24 cellular contexts compared by ENCODE assay signal in genomic region chr9:91572811-91573210, GRCh38.
"Had no signal": no experiment of that assay in that cellular context is flagged by ENCODE, and none has a peak within 500 bp of the region (broad histone marks: within the 10 kb centered on the region; RNA-seq: fewer than 3 reads in every experiment).

No MANE protein-coding gene starts in this region.

- H3K4me1 ChIP-seq: pancreas, psoas muscle, thyroid gland, upper lobe of right lung had no signal

- H3K27me3 ChIP-seq: brain microvascular endothelial cell, pancreas, stomach, thyroid gland had no signal

- DNase-seq: activated CD4-positive, alpha-beta T cell treated with anti-CD3 and anti-CD28 coated beads for 48 hours; activated CD4-positive, alpha-beta T cell treated with anti-CD3 and anti-CD28 coated beads, Interleukin-2, amount 50 U/mL, for 48 hours; activated CD8-positive, alpha-beta memory T cell treated with anti-CD3 and anti-CD28 coated beads for 24 hours; activated effector memory CD4-positive, alpha-beta T cell treated with Interleukin-2 at 50 U/mL for 16 hours; activated naive CD4-positive, alpha-beta T cell treated with anti-CD3 and anti-CD28 coated beads for 36 hours; amniotic stem cell; brain microvascular endothelial cell; caudate nucleus; head of caudate nucleus; hippocampal formation; kidney; left colon; mammary epithelial cell; naive B cell; nephron progenitor cell; pancreas; psoas muscle; stimulated activated CD4-positive, alpha-beta T cell treated with anti-CD3 and anti-CD28 coated beads, Interleukin-15, amount 100 ng/mL, for 24 hours; stimulated activated CD4-positive, alpha-beta T cell treated with anti-CD3 and anti-CD28 coated beads, Interleukin-2, amount 100 ng/mL, for 24 hours; stimulated activated naive B cell treated with anti-CD40 and anti-IgM and Interleukin-4, amounts not matched to agents 10 μg/mL and 1 μg/mL and 100 μg/mL, for 72 hours; stomach; thyroid gland; upper lobe of right lung had no signal

- H3K27ac ChIP-seq: brain microvascular endothelial cell, pancreas, psoas muscle, thyroid gland, upper lobe of right lung had no signal

- H3K9me3 ChIP-seq: pancreas, psoas muscle, stomach, thyroid gland, upper lobe of right lung had no signal

- FAIRE-seq: astrocyte, kidney, pancreas had no signal

- H3K4me3 ChIP-seq: pancreas, psoas muscle, stomach, thyroid gland, upper lobe of right lung had no signal

- H3K36me3 ChIP-seq: brain microvascular endothelial cell, pancreas, stomach, thyroid gland, upper lobe of right lung had no signal
